In the genomic region with DNA sequence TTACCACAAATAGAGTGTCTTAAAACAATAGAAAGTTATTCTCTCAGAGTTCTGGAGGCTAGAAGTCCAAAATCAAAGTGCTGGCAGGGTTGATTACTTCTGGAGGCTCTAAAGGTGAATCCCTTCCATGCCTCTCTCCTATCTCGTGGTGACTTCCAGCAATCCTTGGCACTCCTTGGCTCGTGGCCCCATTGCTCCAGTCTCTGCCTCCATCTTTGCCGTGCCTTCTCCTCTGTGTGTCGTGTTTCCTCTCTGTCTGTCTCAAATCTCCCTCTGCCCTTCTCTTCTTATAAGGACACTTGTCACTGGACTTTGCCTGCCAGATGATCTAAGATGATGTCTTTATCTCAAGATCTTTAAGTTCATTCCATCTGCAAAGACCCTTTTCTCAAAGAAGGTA, we compare ENCODE assay signal across 30 cellular contexts. TPM values are rescaled to one million over a fixed set of nuclear protein-coding genes. Genes with fewer than 3 reads are reported as not detected.
"Had no signal": no experiment of that assay in that cellular context is flagged by ENCODE, and none has a peak within 500 bp of the region (broad histone marks: within the 10 kb centered on the region; RNA-seq: fewer than 3 reads in every experiment).

No MANE protein-coding gene starts in this region.

- H3K4me2 ChIP-seq: SK-N-SH had no signal

- H3K9me3 Mint-ChIP-seq: activated T-cell treated with anti-CD3 and anti-CD28 coated beads, Interleukin-2, amount 50 U/mL, for 24 hours had no signal

- H3K27ac Mint-ChIP-seq: activated T-cell treated with anti-CD3 and anti-CD28 coated beads, Interleukin-2, amount 50 U/mL, for 24 hours; T-cell had no signal

- H3K27me3 Mint-ChIP-seq: activated T-cell treated with anti-CD3 and anti-CD28 coated beads, Interleukin-2, amount 50 U/mL, for 24 hours had no signal

- H3K27me3 ChIP-seq: brain microvascular endothelial cell, MG63, SJSA1 had no signal

- H3K4me3 Mint-ChIP-seq: activated T-cell treated with anti-CD3 and anti-CD28 coated beads, Interleukin-2, amount 50 U/mL, for 24 hours had no signal

- H3K4me1 ChIP-seq: SJSA1 had no signal

- H3K36me3 Mint-ChIP-seq: T-cell had no signal

- H3K9me3 ChIP-seq: MG63, SJSA1, SK-N-SH had no signal

- H3K36me3 ChIP-seq: brain microvascular endothelial cell, MG63, SJSA1, WERI-Rb-1 had no signal

- DNase-seq: activated CD4-positive, alpha-beta T cell treated with anti-CD3 and anti-CD28 coated beads for 1 hour; activated CD4-positive, alpha-beta T cell treated with anti-CD3 and anti-CD28 coated beads for 48 hours; activated CD4-positive, alpha-beta T cell treated with anti-CD3 and anti-CD28 coated beads, Interleukin-2, amount 50 U/mL, for 48 hours; activated CD4-positive, CD25-positive, alpha-beta regulatory T cell; activated gamma-delta T cell treated with Interleukin-2 at 50 U/mL for 16 hours; activated naive CD4-positive, alpha-beta T cell treated with anti-CD3 and anti-CD28 coated beads, Interleukin-2, amount 50 U/mL, for 16 hours; activated T-cell treated with anti-CD3 and anti-CD28 coated beads, Interleukin-2, amount 50 U/mL, for 24 hours; amniotic stem cell; aorta; brain microvascular endothelial cell; central memory CD4-positive, alpha-beta T cell; KG1; MG63; NCI-H1048; NCI-H1105 treated with DMSO at 0.1 percent for 48 hours; NCI-H1436; NCI-H1694; NCI-H1930; NCI-H2081 treated with DMSO at 0.1 percent for 48 hours; NCI-H345; NCI-H524 treated with DMSO at 0.1 percent for 48 hours; SHP77 treated with DMSO at 0.1 percent for 48 hours; SK-N-SH; T-cell; T-helper 9 cell; WERI-Rb-1 had no signal

- H3K27ac ChIP-seq: brain microvascular endothelial cell, SJSA1, WERI-Rb-1 had no signal

- ATAC-seq: Panc1, T-cell had no signal

- H3K4me3 ChIP-seq: MG63, SJSA1 had no signal

- H3K9ac ChIP-seq: SK-N-SH had no signal

RNA-seq across cellular contexts. Expression of gene ENPP6, which starts 10.6 kb away (rescaled TPM):
- total RNA-seq: NCI-H460, RPMI7951, SJSA1, T-cell had no signal
